In the genomic region with DNA sequence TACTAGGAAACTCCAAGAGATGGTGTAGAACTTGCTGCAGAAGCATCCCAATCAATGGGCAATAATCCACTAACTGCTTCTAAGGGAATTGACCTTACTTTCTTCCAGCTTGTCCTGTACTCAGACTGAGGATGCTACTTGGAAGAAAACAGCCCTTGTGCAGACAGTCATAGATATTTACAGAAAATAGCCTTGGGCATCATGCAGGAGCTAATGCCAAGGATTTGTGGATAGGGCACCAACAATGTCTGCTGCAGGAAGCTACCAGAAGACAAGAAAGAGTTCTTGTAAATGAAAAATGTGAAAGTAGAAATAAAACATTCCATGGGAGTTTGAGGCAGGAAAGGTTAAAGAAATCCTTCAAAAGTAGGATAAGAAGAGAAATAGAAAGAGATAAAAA, we compare ENCODE assay signal across 15 cellular contexts. TPM values are rescaled to one million over a fixed set of nuclear protein-coding genes. Genes with fewer than 3 reads are reported as not detected.
DNase-seq lines count a peak whose midpoint lies in the region; ATAC-seq and TF ChIP-seq lines count a peak whose summit lies in the region.
"Had no signal": no experiment of that assay in that cellular context is flagged by ENCODE, and none has a peak within 500 bp of the region (broad histone marks: within the 10 kb centered on the region; RNA-seq: fewer than 3 reads in every experiment).

No MANE protein-coding gene starts in this region.

- peak overlapping the region; percentile 17 for H2BK120ac ChIP-seq in trophoblast cell (ENCODE audit: insufficient read depth, low read length, poor library complexity)

- no peak overlapping the region for H3K4me2 ChIP-seq in trophoblast cell (ENCODE audit: low read length)
- H3K4me2 ChIP-seq: A549; BLaER1 treated with 17β-estradiol and CSF1 and Interleukin-3, amounts not matched to agents 10 nM and 100 nM had no signal

- H3K27ac ChIP-seq in trophoblast cell (ENCODE audit: low read depth, low read length) (no peak overlapping the region), upper lobe of right lung (no peak overlapping the region)
- H3K27ac ChIP-seq: 22Rv1; A549; BLaER1 treated with 17β-estradiol and CSF1 and Interleukin-3, amounts not matched to agents 10 nM and 100 nM; C4-2B had no signal

- H3K9me3 ChIP-seq in trophoblast cell (ENCODE audit: insufficient read depth, low read depth, low read length) (no peaks in the 10 kb centered on the region), upper lobe of right lung (no peaks in the 10 kb centered on the region)

- no peaks in the 10 kb centered on the region for H3K79me1 ChIP-seq in trophoblast cell (ENCODE audit: low read length)

- ATAC-seq in GM19463 (IDR thresholded peaks at IDR 0.05; ENCODE audit: unreplicated experiment) (no peak), upper lobe of right lung (no peak)
- ATAC-seq: A549; CD8-positive, alpha-beta T cell had no signal

- H3K9ac ChIP-seq in trophoblast cell (ENCODE audit: low read length), result no peak overlapping the region
- H3K9ac ChIP-seq: BLaER1 treated with 17β-estradiol and CSF1 and Interleukin-3, amounts not matched to agents 10 nM and 100 nM had no signal

- H3K27me3 ChIP-seq in trophoblast cell (ENCODE audit: insufficient read depth, low read length) (no peaks in the 10 kb centered on the region), upper lobe of right lung (no peaks in the 10 kb centered on the region)
- H3K27me3 ChIP-seq: BLaER1 treated with 17β-estradiol and CSF1 and Interleukin-3, amounts not matched to agents 10 nM and 100 nM had no signal

- H2AFZ ChIP-seq in trophoblast cell (ENCODE audit: insufficient read depth, low read length, poor library complexity), result no peak overlapping the region

- no peak overlapping the region for H2BK5ac ChIP-seq in trophoblast cell (ENCODE audit: low read depth, low read length, poor library complexity)

- no peak overlapping the region for H3K18ac ChIP-seq in trophoblast cell (ENCODE audit: low read length)

- H4K91ac ChIP-seq in trophoblast cell (ENCODE audit: low read depth, low read length), result peak overlapping the region; percentile 38

- intact Hi-C loops in upper lobe of right lung (cut with DNase I), result no loop called here

- H3K79me2 ChIP-seq in trophoblast cell (ENCODE audit: control insufficient read depth, insufficient read depth, low read length, poor library complexity), result no peaks in the 10 kb centered on the region

- H3K36me3 ChIP-seq in trophoblast cell (ENCODE audit: control insufficient read depth in 1 of 2, insufficient read depth in 2 of 2, low read length in 2 of 2) (no peaks in the 10 kb centered on the region), upper lobe of right lung (no peaks in the 10 kb centered on the region)
- H3K36me3 ChIP-seq: BLaER1 treated with 17β-estradiol and CSF1 and Interleukin-3, amounts not matched to agents 10 nM and 100 nM had no signal

- no peak overlapping the region for H2BK12ac ChIP-seq in trophoblast cell (ENCODE audit: low read length)

- H3K4ac ChIP-seq in trophoblast cell (ENCODE audit: low read depth, low read length), result no peak overlapping the region

- H4K12ac ChIP-seq in trophoblast cell (ENCODE audit: low read depth, low read length), result no peak overlapping the region

- no peak overlapping the region for H3K4me3 ChIP-seq in trophoblast cell (ENCODE audit: low read depth, low read length)
- H3K4me3 ChIP-seq in upper lobe of right lung, result no peak overlapping the region
- H3K4me3 ChIP-seq: A549; BLaER1 treated with 17β-estradiol and CSF1 and Interleukin-3, amounts not matched to agents 10 nM and 100 nM had no signal

- no peak overlapping the region for H3K14ac ChIP-seq in trophoblast cell (ENCODE audit: low read length)

- H2AK5ac ChIP-seq in trophoblast cell (ENCODE audit: low read length), result no peak overlapping the region

- TF ChIP-seq CTCF in upper lobe of right lung (IDR thresholded peaks at IDR 0.05), result no peak

- H3K4me1 ChIP-seq in trophoblast cell (ENCODE audit: control insufficient read depth in 1 of 2, insufficient read depth in 2 of 2, low read length in 2 of 2) (peaks cover 2 to 4% of the 10 kb centered on the region in 2 experiments), upper lobe of right lung (no peaks in the 10 kb centered on the region)
- H3K4me1 ChIP-seq: A549; BLaER1 treated with 17β-estradiol and CSF1 and Interleukin-3, amounts not matched to agents 10 nM and 100 nM had no signal

- DNase-seq in COLO829 (ENCODE audit: low spot score) (peak; percentile 34), epidermal melanocyte (ENCODE audit: insufficient read length, low spot score) (peak; percentile 70), trophoblast cell (peak in 1 of 2 donors; percentile 52), upper lobe of right lung (no peak)
- DNase-seq: AML-193; CD4-positive, alpha-beta T cell; CD8-positive, alpha-beta T cell; COR-L47; DMS79 treated with DMSO at 0.1 percent for 48 hours; GF-D8 had no signal

- no peak overlapping the region for H4K8ac ChIP-seq in trophoblast cell (ENCODE audit: low read depth, low read length)

- H3K23ac ChIP-seq in trophoblast cell (ENCODE audit: low read length), result no peak overlapping the region

RNA-seq across cellular contexts. Expression of a gene that starts 21.5 kb away (rescaled TPM):
- 118 and 120 TPM in 2 replicates for polyA plus RNA-seq in trophoblast cell (2013)
- total RNA-seq in upper lobe of right lung, result 69.0 TPM
